Comparison of ENCODE assay signal across 31 cellular contexts in the genomic region with DNA sequence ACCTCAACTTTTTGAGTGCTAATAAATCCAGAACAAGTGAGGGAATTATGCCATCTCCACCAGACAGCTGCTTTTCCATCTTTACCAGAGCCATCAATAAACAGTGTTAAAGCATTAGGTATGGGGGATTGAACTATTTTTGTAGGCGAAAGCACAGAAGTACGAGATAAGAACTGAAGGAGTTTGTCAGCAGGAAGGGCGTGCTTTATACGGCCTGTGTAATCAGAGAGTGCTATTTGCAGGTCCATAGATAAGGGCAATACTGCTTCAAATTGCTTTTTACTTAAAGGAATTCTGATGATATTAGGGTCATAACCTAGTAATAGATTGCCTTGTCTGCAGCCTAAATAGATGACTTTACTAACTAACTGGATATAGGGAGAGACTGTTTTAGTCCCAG. TPM values are rescaled to one million over a fixed set of nuclear protein-coding genes. Genes with fewer than 3 reads are reported as not detected.
"Had no signal": no experiment of that assay in that cellular context is flagged by ENCODE, and none has a peak within 500 bp of the region (broad histone marks: within the 10 kb centered on the region; RNA-seq: fewer than 3 reads in every experiment).

No MANE protein-coding gene starts in this region.

- DNase-seq: hippocampal formation; immature natural killer cell; kidney; left colon; left lung; lower lobe of right lung; mammary epithelial cell; mesenchymal stem cell; naive thymus-derived CD8-positive, alpha-beta T cell; nucleus accumbens; pancreas; posterior cingulate gyrus; right lobe of liver; stimulated activated CD4-positive, alpha-beta T cell treated with anti-CD3 and anti-CD28 coated beads, Interleukin-12 subunit alpha, Interleukin-12 subunit beta, amount 100 ng/mL, for 4 hours; stimulated activated CD4-positive, alpha-beta T cell treated with anti-CD3 and anti-CD28 coated beads, Interleukin-15, amount 100 ng/mL, for 24 hours; stimulated activated CD4-positive, alpha-beta T cell treated with anti-CD3 and anti-CD28 coated beads, Interleukin-2, amount 100 ng/mL, for 24 hours; stimulated activated CD4-positive, alpha-beta T cell treated with anti-CD3 and anti-CD28 coated beads, Interleukin-4, amount 100 ng/mL, for 1 hour; stimulated activated naive B cell treated with anti-CD40 and anti-IgM and Interleukin-4, amounts not matched to agents 10 μg/mL and 1 μg/mL and 100 μg/mL, for 72 hours; stimulated activated naive CD8-positive, alpha-beta T cell treated with anti-CD3 and anti-CD28 coated beads, Interleukin-15, Interleukin-2, amounts not matched to agents 100 U/mL and 50 U/mL, for 24 hours; stomach; testis; thyroid gland; trophoblast cell; upper lobe of right lung had no signal

- H3K27ac Mint-ChIP-seq: immature natural killer cell; naive thymus-derived CD8-positive, alpha-beta T cell; nephron; stimulated activated naive B cell treated with anti-CD40 and anti-IgM and Interleukin-4, amounts not matched to agents 10 μg/mL and 1 μg/mL and 100 μg/mL, for 72 hours had no signal

- H3K4me3 Mint-ChIP-seq: immature natural killer cell; naive thymus-derived CD8-positive, alpha-beta T cell; nephron; neural crest cell; stimulated activated naive B cell treated with anti-CD40 and anti-IgM and Interleukin-4, amounts not matched to agents 10 μg/mL and 1 μg/mL and 100 μg/mL, for 72 hours had no signal

- H3K27ac ChIP-seq: left lung, lower lobe of right lung, pancreas, right atrium auricular region, right lobe of liver, stomach, testis, thyroid gland, upper lobe of right lung had no signal

- H3K36me3 ChIP-seq: left lung, lower lobe of right lung, pancreas, right atrium auricular region, right lobe of liver, stomach, thyroid gland, upper lobe of right lung had no signal

- H3K27me3 ChIP-seq: left lung, right atrium auricular region, right lobe of liver, stomach, testis, thyroid gland, upper lobe of right lung had no signal

- H3K36me3 Mint-ChIP-seq: stimulated activated naive B cell treated with anti-CD40 and anti-IgM and Interleukin-4, amounts not matched to agents 10 μg/mL and 1 μg/mL and 100 μg/mL, for 72 hours had no signal

- ATAC-seq: left colon; left lung; lower lobe of right lung; naive thymus-derived CD8-positive, alpha-beta T cell; pancreas; right lobe of liver; stimulated activated naive B cell treated with anti-CD40 and anti-IgM and Interleukin-4, amounts not matched to agents 10 μg/mL and 1 μg/mL and 100 μg/mL, for 72 hours; stimulated activated naive CD8-positive, alpha-beta T cell treated with anti-CD3 and anti-CD28 coated beads, Interleukin-15, Interleukin-2, amounts not matched to agents 100 U/mL and 50 U/mL, for 24 hours; upper lobe of right lung had no signal

- H3K9me3 ChIP-seq: pancreas, right lobe of liver, testis, thyroid gland, upper lobe of right lung had no signal

- H3K4me3 ChIP-seq: left lung, lower lobe of right lung, pancreas, right atrium auricular region, right lobe of liver, stomach, testis, thyroid gland, upper lobe of right lung had no signal

- H3K4me1 ChIP-seq: lower lobe of right lung, pancreas, right atrium auricular region, right lobe of liver, stomach, testis, thyroid gland, upper lobe of right lung had no signal

- H3K4me1 Mint-ChIP-seq: immature natural killer cell; naive thymus-derived CD8-positive, alpha-beta T cell; nephron had no signal

RNA-seq across cellular contexts. Expression of a gene that starts 20.3 kb away (rescaled TPM):
- total RNA-seq: left colon; mammary epithelial cell; naive thymus-derived CD8-positive, alpha-beta T cell; neural crest cell; osteoblast; pulmonary artery endothelial cell; skeletal muscle tissue had no signal

RNA-seq across cellular contexts. Expression of a gene that starts 47.7 kb away (rescaled TPM):
- total RNA-seq: mammary epithelial cell; mucosa of gallbladder; naive thymus-derived CD8-positive, alpha-beta T cell; neural crest cell; osteoblast; pulmonary artery endothelial cell had no signal

RNA-seq across cellular contexts. Expression of a gene that starts 51.7 kb away (rescaled TPM):
- total RNA-seq: kidney; left colon; mammary epithelial cell; naive thymus-derived CD8-positive, alpha-beta T cell; neural crest cell; osteoblast; pancreas; pulmonary artery endothelial cell; right lobe of liver; skeletal muscle tissue; testis; thyroid gland had no signal
